Comparison of ENCODE assay signal across 21 cellular contexts in genomic region chr14:25086081-25086480, GRCh38. TPM values are rescaled to one million over a fixed set of nuclear protein-coding genes. Genes with fewer than 3 reads are reported as not detected.
DNase-seq lines count a peak whose midpoint lies in the region; ATAC-seq, FAIRE-seq and TF ChIP-seq lines count a peak whose summit lies in the region.
"Had no signal": no experiment of that assay in that cellular context is flagged by ENCODE, and none has a peak within 500 bp of the region (broad histone marks: within the 10 kb centered on the region; RNA-seq: fewer than 3 reads in every experiment).

No MANE protein-coding gene starts in this region.

- no peaks in the 10 kb centered on the region for H3K27me3 ChIP-seq in GM23338 (ENCODE audit: insufficient read depth)
- H3K27me3 ChIP-seq in keratinocyte (ENCODE audit: control insufficient read depth, extremely low read depth, insufficient read depth, low read length), result no peaks in the 10 kb centered on the region

- no peaks in the 10 kb centered on the region for H3K9me1 ChIP-seq in keratinocyte (ENCODE audit: control insufficient read depth, extremely low read depth, insufficient read depth, low read length)

- no peaks in the 10 kb centered on the region for H4K20me1 ChIP-seq in GM23338 (replicated peaks; ENCODE audit: insufficient read depth)
- no peaks in the 10 kb centered on the region for H4K20me1 ChIP-seq in keratinocyte (ENCODE audit: control insufficient read depth, extremely low read depth, insufficient read depth, low read length)

- no peaks in the 10 kb centered on the region for H3K9me3 ChIP-seq in keratinocyte (ENCODE audit: control insufficient read depth, low read depth, low read length)
- H3K9me3 ChIP-seq: A549 had no signal

- no peaks in the 10 kb centered on the region for H3K4me1 ChIP-seq in GM23338 (ENCODE audit: insufficient read depth)
- peaks cover 4% of the 10 kb centered on the region for H3K4me1 ChIP-seq in keratinocyte (ENCODE audit: control insufficient read depth, extremely low read depth, insufficient read depth, low read length)
- H3K4me1 ChIP-seq: A549 had no signal

- no peaks in the 10 kb centered on the region for H3K9me2 ChIP-seq in GM23338 (ENCODE audit: insufficient read depth)

- no peaks in the 10 kb centered on the region for H3K36me3 Mint-ChIP-seq in GM23338 (ENCODE audit: low read depth)
- H3K36me3 Mint-ChIP-seq: CD4-positive, alpha-beta memory T cell had no signal

- dilution Hi-C loops in keratinocyte (cut with MboI; ENCODE audit: extremely low pct_ligation_motif_present, low sequenced_read_pairs), result no loop called here

- no peaks in the 10 kb centered on the region for H3K9me3 Mint-ChIP-seq in GM23338

- no peak overlapping the region for H3K9ac ChIP-seq in keratinocyte (ENCODE audit: control insufficient read depth, extremely low read depth, insufficient read depth, low read length)
- H3K9ac ChIP-seq: GM23248 had no signal

- H3F3A ChIP-seq in GM23338 (replicated peaks; ENCODE audit: low read depth), result no peaks in the 10 kb centered on the region

- H3K4me3 ChIP-seq in GM23338 (no peak overlapping the region), keratinocyte (ENCODE audit: control insufficient read depth in 2 of 3, extremely low read depth in 1 of 3, insufficient read depth in 2 of 3, low read depth in 1 of 3, low read length in 3 of 3) (no peak overlapping the region)
- H3K4me3 ChIP-seq: A549, GM23248 had no signal

- H3K27me3 Mint-ChIP-seq in GM23338 (ENCODE audit: insufficient read depth, low read depth, poor library complexity), result no peaks in the 10 kb centered on the region

- no peaks in the 10 kb centered on the region for H3K79me2 ChIP-seq in GM23338 (replicated peaks; ENCODE audit: insufficient read depth)
- no peaks in the 10 kb centered on the region for H3K79me2 ChIP-seq in keratinocyte (ENCODE audit: control insufficient read depth, insufficient read depth, low read length)

- DNase-seq in COR-L47 (lab: John Stamatoyannopoulos, UW) (peak; percentile 40), GM23338 (ENCODE audit: low spot score) (no peak), NCI-H748 (lab: John Stamatoyannopoulos, UW; ENCODE audit: unreplicated experiment) (peak; percentile 43), keratinocyte (ENCODE audit: low read depth, low spot score) (no peak), GM19238 (ENCODE audit: insufficient read length, low spot score) (no peak), A172 (ENCODE audit: low spot score) (no peak)
- DNase-seq: AML-193; Calu3; CD4-positive, alpha-beta memory T cell; DMS79 treated with DMSO at 0.1 percent for 48 hours; GF-D8; GM23248; H7; IMR-90; Karpas-422; KBM-7 had no signal

- no peak overlapping the region for H3K4me3 Mint-ChIP-seq in GM23338
- H3K4me3 Mint-ChIP-seq: CD4-positive, alpha-beta memory T cell had no signal

- peaks cover 14% of the 10 kb centered on the region; the same call in 2 of the 3 replicates for H3K4me1 Mint-ChIP-seq in GM23338
- H3K4me1 Mint-ChIP-seq: CD4-positive, alpha-beta memory T cell had no signal

- H3K36me3 ChIP-seq in GM23338 (ENCODE audit: insufficient read depth) (no peaks in the 10 kb centered on the region), keratinocyte (ENCODE audit: control insufficient read depth in 2 of 2, extremely low read depth in 1 of 2, insufficient read depth in 2 of 2, low read length in 2 of 2) (no peaks in the 10 kb centered on the region)

- H3K4me2 ChIP-seq in GM23338, result no peak overlapping the region
- no peak overlapping the region for H3K4me2 ChIP-seq in keratinocyte (ENCODE audit: control insufficient read depth, extremely low read depth, insufficient read depth, low read depth, low read length)
- H3K4me2 ChIP-seq: A549 had no signal

- FAIRE-seq in keratinocyte (lab: Jason Lieb, UNC), result no peak
- FAIRE-seq: A549, GM19239, HTR-8/SVneo had no signal

- H3K27ac ChIP-seq in GM23338 (ENCODE audit: low read depth) (no peak overlapping the region), keratinocyte (ENCODE audit: control insufficient read depth, insufficient read depth, low read length) (no peak overlapping the region)
- H3K27ac ChIP-seq: A549, GM23248 had no signal

- H2AFZ ChIP-seq in GM23338 (0 out of 2 replicates have a peak overlapping the region, but pooled peaks have one; percentile 3), keratinocyte (ENCODE audit: control insufficient read depth, low read length) (peak overlapping the region; percentile 41)

- no peak for TF ChIP-seq CTCF in GM23338 (conservative IDR thresholded peaks at IDR 0.05; ENCODE audit: low read depth in 2 of 2)
- TF ChIP-seq CTCF in keratinocyte (optimal IDR thresholded peaks at IDR 0.05 in 1 of 3, IDR thresholded peaks at IDR 0.05 in 1 of 3, conservative IDR thresholded peaks at IDR 0.05 in 1 of 3; ENCODE audit: extremely low read depth in 1 of 3, insufficient read depth in 2 of 3, low read length in 3 of 3), result no peak

- H3K27ac Mint-ChIP-seq in GM23338, result no peak overlapping the region
- H3K27ac Mint-ChIP-seq: CD4-positive, alpha-beta memory T cell had no signal

- no peak for ATAC-seq in GM23338
- ATAC-seq in HG02588 (IDR thresholded peaks at IDR 0.05; ENCODE audit: unreplicated experiment), result no peak
- no peak for ATAC-seq in GM21717 (IDR thresholded peaks at IDR 0.05; ENCODE audit: unreplicated experiment)
- ATAC-seq: A549 had no signal

TF ChIP-seq in GM23338, 12 proteins besides CTCF, POLR2A, EP300 and RAD21 (continues in another document):
- TF ChIP-seq JUNB (IDR thresholded peaks at IDR 0.05; ENCODE audit: unreplicated experiment) (no peak), EZH2 (IDR thresholded peaks at IDR 0.05; ENCODE audit: low read depth, unreplicated experiment) (no peak), ZNF331 (CRISPR knock-in tag; IDR thresholded peaks at IDR 0.05; ENCODE audit: low read depth) (no peak), POLR2AphosphoS5 (IDR thresholded peaks at IDR 0.05; ENCODE audit: low read depth) (no peak)

RNA-seq across cellular contexts. Expression of gene STXBP6, which starts 36.1 kb away (rescaled TPM):
- total RNA-seq in GM23338 (2014; rRNA removed; shearing (Covaris generic)), result 19.7 and 23.8 TPM in 2 replicates
- polyA plus RNA-seq in GM23338 (2016; fragmentation: Nextera tagmentation; extraction: Ambion mirVana), result 29.0 TPM in 2 replicates
- polyA plus RNA-seq in keratinocyte, result 0.63 to 1.4 TPM (median 0.94 TPM) in 3 replicates
- polyA plus RNA-seq in keratinocyte (2011; ENCODE audit: low read depth), result 3.9 TPM
- polyA plus RNA-seq in keratinocyte (2011; cell fraction: cytosol; rRNA removed), result 0.77 and 1.1 TPM in 2 replicates
- 0.16 and 0.60 TPM in 2 replicates for polyA plus RNA-seq in keratinocyte (2011; cell fraction: nucleus; rRNA removed)
- 0.71 and 6.2 TPM in 2 replicates for polyA plus RNA-seq in keratinocyte (2012; ENCODE audit: low replicate concordance)
- 0.83 to 0.92 TPM in 2 of 3 replicates, not detected in the other for polyA minus RNA-seq in keratinocyte
- polyA minus RNA-seq in keratinocyte (2011; cell fraction: cytosol; rRNA and poly(A)+ RNA removed), result not detected
- 0.11 and 1.2 TPM in 2 replicates for polyA minus RNA-seq in keratinocyte (2011; cell fraction: nucleus; rRNA and poly(A)+ RNA removed)
- total RNA-seq in A172 (2014; rRNA removed; shearing (Covaris generic)), result 3.9 and 7.6 TPM in 2 replicates
- total RNA-seq: CD4-positive, alpha-beta memory T cell had no signal
- polyA plus RNA-seq: CD4-positive, alpha-beta memory T cell had no signal

Comparison
In these comparisons a context has a peak if more than half of its experiments do, and no peak if none do; other contexts are left out.
1. DNase-seq: peak in COR-L47 (single experiment) and NCI-H748 (single experiment); none in GM23338 (single experiment), keratinocyte (single experiment), GM19238 (single experiment) and A172 (single experiment).